In genomic region chr11:126423154-126423553, GRCh38 we compare ENCODE assay signal across 17 cellular contexts.
"Had no signal": no experiment of that assay in that cellular context is flagged by ENCODE, and none has a peak within 500 bp of the region (broad histone marks: within the 10 kb centered on the region; RNA-seq: fewer than 3 reads in every experiment).

No MANE protein-coding gene starts in this region.

- ATAC-seq: activated CD4-positive, alpha-beta T cell treated with anti-CD3 and anti-CD28 coated beads for 36 hours; lower lobe of right lung; WTC11 had no signal

- H3K27ac ChIP-seq: cardiac muscle cell, lower lobe of right lung, suprapubic skin, upper lobe of left lung had no signal

- DNase-seq: activated CD4-positive, alpha-beta memory T cell treated with anti-CD3 and anti-CD28 coated beads for 36 hours; activated CD4-positive, alpha-beta T cell treated with anti-CD3 and anti-CD28 coated beads for 36 hours; activated T-cell treated with anti-CD3 and anti-CD28 coated beads for 4 hours; amniotic stem cell; dorsolateral prefrontal cortex; immature natural killer cell; kidney glomerular epithelial cell; nephron progenitor cell; nucleus accumbens; stimulated activated CD4-positive, alpha-beta T cell treated with anti-CD3 and anti-CD28 coated beads, Interleukin-4, amount 100 ng/mL, for 1 hour; stimulated activated naive CD8-positive, alpha-beta T cell treated with anti-CD3 and anti-CD28 coated beads, Interleukin-15, amount 100 ng/mL, for 72 hours; upper lobe of left lung had no signal

- H3K4me3 ChIP-seq: cardiac muscle cell, dorsolateral prefrontal cortex, lower lobe of right lung, skin epidermis, suprapubic skin, upper lobe of left lung had no signal

- H3K27me3 ChIP-seq: cardiac muscle cell, dorsolateral prefrontal cortex, suprapubic skin, upper lobe of left lung had no signal

- H3K9me3 ChIP-seq: lower lobe of right lung, suprapubic skin, upper lobe of left lung had no signal

- H3K36me3 ChIP-seq: cardiac muscle cell, lower lobe of right lung, suprapubic skin, upper lobe of left lung had no signal
